In the genomic region with DNA sequence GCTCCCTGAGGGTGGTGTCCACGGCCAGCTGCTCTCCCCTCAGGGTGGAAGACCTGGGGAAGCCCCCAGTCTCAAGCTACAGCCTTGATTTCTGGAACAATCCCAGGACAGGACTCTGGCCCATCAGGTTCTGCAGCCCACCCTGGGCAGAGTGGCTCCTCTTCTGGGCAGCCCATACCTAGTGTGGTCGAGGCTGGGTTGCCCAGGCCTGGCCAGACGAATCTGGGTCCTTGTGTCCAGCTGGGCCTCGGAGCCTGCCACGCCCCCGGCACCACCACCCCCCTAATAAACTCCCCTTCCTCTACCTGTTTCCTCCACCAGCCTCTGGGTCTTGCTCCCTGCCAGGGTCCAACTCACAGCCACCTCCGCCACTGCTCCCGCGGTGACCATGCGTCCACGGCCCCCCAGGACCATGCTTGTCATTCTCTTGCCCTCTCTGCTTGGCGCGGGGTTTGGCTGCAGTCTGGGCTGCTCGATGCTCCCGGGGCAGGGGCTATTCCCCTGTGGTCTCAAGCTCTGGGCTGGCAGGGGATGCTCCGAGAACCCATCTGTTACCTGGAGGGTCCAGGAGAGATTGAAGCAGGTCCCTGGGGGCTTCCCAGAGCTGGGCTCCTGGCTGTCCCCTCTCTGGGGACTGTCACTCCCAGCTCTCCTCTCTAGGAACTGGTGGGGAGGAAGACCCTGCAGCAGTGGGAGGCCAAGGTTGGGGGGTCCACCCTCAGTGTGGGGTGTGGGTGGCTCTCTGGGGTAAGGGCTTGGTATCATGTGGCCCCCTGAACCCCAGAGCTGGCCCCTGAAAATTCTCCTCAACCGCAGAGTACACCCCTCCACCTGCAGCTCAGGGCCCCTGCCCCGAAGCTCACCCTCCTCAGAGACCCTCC, we compare ENCODE assay signal across 1 cellular context.
TF ChIP-seq lines count a peak whose summit lies in the region.

No MANE protein-coding gene starts in this region.

TF ChIP-seq in H1, 55 proteins besides CTCF, POLR2A, EP300 and RAD21:
- TF ChIP-seq, protein P1, sequence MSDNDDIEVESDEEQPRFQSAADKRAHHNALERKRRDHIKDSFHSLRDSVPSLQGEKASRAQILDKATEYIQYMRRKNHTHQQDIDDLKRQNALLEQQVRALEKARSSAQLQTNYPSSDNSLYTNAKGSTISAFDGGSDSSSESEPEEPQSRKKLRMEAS (IDR thresholded peaks at IDR 0.05), result no peak
- TF ChIP-seq JUND (IDR thresholded peaks at IDR 0.05; ENCODE audit: low read length) (no peak), GABPA (IDR thresholded peaks at IDR 0.05; ENCODE audit: borderline replicate concordance, insufficient read depth, low read length) (no peak), SRF (IDR thresholded peaks at IDR 0.05; ENCODE audit: low read depth, low read length) (no peak), CHD1 (IDR thresholded peaks at IDR 0.05; ENCODE audit: low read depth, low read length) (no peak), PHF8 (conservative IDR thresholded peaks at IDR 0.05; ENCODE audit: low read depth, low read length) (no peak), E2F6 (IDR thresholded peaks at IDR 0.05) (no peak), KDM1A (IDR thresholded peaks at IDR 0.05; ENCODE audit: borderline replicate concordance, low read length) (no peak), TEAD4 (IDR thresholded peaks at IDR 0.05; ENCODE audit: low read depth, low read length) (no peak), RFX5 (IDR thresholded peaks at IDR 0.05; ENCODE audit: borderline replicate concordance, low read depth, low read length) (no peak), NANOG (IDR thresholded peaks at IDR 0.05; ENCODE audit: insufficient read depth, low read depth, low read length, poor library complexity, severe bottlenecking) (no peak), SP1 (IDR thresholded peaks at IDR 0.05; ENCODE audit: low read depth, low read length) (no peak), CREB1 (IDR thresholded peaks at IDR 0.05) (no peak), EZH2 (IDR thresholded peaks at IDR 0.05; ENCODE audit: low read depth, low read length, severe bottlenecking) (no peak), BCL11A (IDR thresholded peaks at IDR 0.05; ENCODE audit: low read depth in 2 of 2, low read length in 2 of 2) (no peak), KDM5A (IDR thresholded peaks at IDR 0.05; ENCODE audit: low read length) (no peak)
- TF ChIP-seq, protein P2, sequence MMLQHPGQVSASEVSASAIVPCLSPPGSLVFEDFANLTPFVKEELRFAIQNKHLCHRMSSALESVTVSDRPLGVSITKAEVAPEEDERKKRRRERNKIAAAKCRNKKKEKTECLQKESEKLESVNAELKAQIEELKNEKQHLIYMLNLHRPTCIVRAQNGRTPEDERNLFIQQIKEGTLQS (IDR thresholded peaks at IDR 0.05; ENCODE audit: insufficient read depth, low read depth, low read length), result no peak
